In the genomic region with DNA sequence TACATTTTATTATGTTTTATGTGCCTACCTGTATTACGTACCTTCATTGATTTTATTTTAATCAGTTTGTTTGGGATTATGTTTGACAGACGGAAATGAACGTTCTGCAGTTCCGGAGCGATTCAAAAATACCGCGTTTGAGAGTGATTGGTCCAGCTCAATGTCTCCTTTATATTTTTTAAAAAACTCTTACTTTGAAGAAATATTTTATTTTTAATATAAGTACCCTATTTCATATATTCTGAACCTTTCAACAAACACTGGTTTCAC, we compare ENCODE assay signal across 8 cellular contexts.
DNase-seq lines count a peak whose midpoint lies in the region; ATAC-seq lines count a peak whose summit lies in the region.

No MANE protein-coding gene starts in this region.

- H3K4me3 ChIP-seq in HUES48 (ENCODE audit: low read depth, low read length) (peak overlapping the region; percentile 78), iPS-15b (ENCODE audit: low read depth, low read length) (peak overlapping the region; percentile 95)

- no peaks in the 10 kb centered on the region for H3K9me3 Mint-ChIP-seq in activated naive CD8-positive, alpha-beta T cell treated with anti-CD3 and anti-CD28 coated beads, Interleukin-2, amount 10 ng/mL, durations not matched to agents 7 days and 5 days
- H3K9me3 Mint-ChIP-seq in stimulated activated memory B cell treated with anti-CD40 and anti-IgM and Interleukin-4, amounts not matched to agents 10 μg/mL and 1 μg/mL and 100 μg/mL, for 72 hours, result no peaks in the 10 kb centered on the region

- H3K9me3 ChIP-seq in HUES48 (ENCODE audit: control insufficient read depth, insufficient read depth, low read length), result no peaks in the 10 kb centered on the region
- no peaks in the 10 kb centered on the region for H3K9me3 ChIP-seq in iPS-15b (ENCODE audit: control insufficient read depth, insufficient read depth, low read length)

- POLR2A ChIA-PET in activated naive CD8-positive, alpha-beta T cell treated with anti-CD3 and anti-CD28 coated beads, Interleukin-2, amount 10 ng/mL, durations not matched to agents 7 days and 5 days (lab: Charles Lee), result interaction anchor here (0.5 to 4.4 kb wide), 35 partner anchors 20 to 1643 kb away, joined by 3 to 60 read pairs (median 8); a partner anchor contains a TSS

- peak overlapping the region; percentile 99 for H3K27ac Mint-ChIP-seq in activated naive CD8-positive, alpha-beta T cell treated with anti-CD3 and anti-CD28 coated beads, Interleukin-2, amount 10 ng/mL, durations not matched to agents 7 days and 5 days
- H3K27ac Mint-ChIP-seq in stimulated activated memory B cell treated with anti-CD40 and anti-IgM and Interleukin-4, amounts not matched to agents 10 μg/mL and 1 μg/mL and 100 μg/mL, for 72 hours, result peak overlapping the region; percentile 81

- DNase-seq in COR-L47 (lab: John Stamatoyannopoulos, UW) (peak; percentile 73), GOT3 (lab: John Stamatoyannopoulos, UW) (no peak), SW480 (ENCODE audit: low spot score) (no peak), superior temporal gyrus (ENCODE audit: extremely low spot score) (no peak)
- no peak for DNase-seq in activated naive CD8-positive, alpha-beta T cell treated with anti-CD3 and anti-CD28 coated beads, Interleukin-2, amount 10 ng/mL, durations not matched to agents 7 days and 5 days

- H3K9ac ChIP-seq in HUES48 (ENCODE audit: low read depth, low read length), result peak overlapping the region; percentile 96
- peak overlapping the region; percentile 99 for H3K9ac ChIP-seq in iPS-15b (ENCODE audit: low read depth, low read length)

- peaks cover 2% of the 10 kb centered on the region for H3K36me3 Mint-ChIP-seq in activated naive CD8-positive, alpha-beta T cell treated with anti-CD3 and anti-CD28 coated beads, Interleukin-2, amount 10 ng/mL, durations not matched to agents 7 days and 5 days
- H3K36me3 Mint-ChIP-seq in stimulated activated memory B cell treated with anti-CD40 and anti-IgM and Interleukin-4, amounts not matched to agents 10 μg/mL and 1 μg/mL and 100 μg/mL, for 72 hours, result peaks cover 5% of the 10 kb centered on the region

- peak overlapping the region; percentile 95 for H3K27ac ChIP-seq in HUES48 (ENCODE audit: low read depth, low read length)

- H3K36me3 ChIP-seq in HUES48 (ENCODE audit: control insufficient read depth, insufficient read depth, low read length) (no peaks in the 10 kb centered on the region), iPS-15b (ENCODE audit: control insufficient read depth, insufficient read depth, low read length) (no peaks in the 10 kb centered on the region)

- peak overlapping the region; percentile 90 for H3K4me3 Mint-ChIP-seq in activated naive CD8-positive, alpha-beta T cell treated with anti-CD3 and anti-CD28 coated beads, Interleukin-2, amount 10 ng/mL, durations not matched to agents 7 days and 5 days
- peak overlapping the region; percentile 82 for H3K4me3 Mint-ChIP-seq in stimulated activated memory B cell treated with anti-CD40 and anti-IgM and Interleukin-4, amounts not matched to agents 10 μg/mL and 1 μg/mL and 100 μg/mL, for 72 hours

- no peaks in the 10 kb centered on the region for H3K4me1 ChIP-seq in HUES48 (ENCODE audit: control insufficient read depth, insufficient read depth, low read length)
- H3K4me1 ChIP-seq in iPS-15b (ENCODE audit: control insufficient read depth, insufficient read depth, low read length), result peaks cover 2% of the 10 kb centered on the region

- H3K27me3 ChIP-seq in HUES48 (ENCODE audit: control insufficient read depth, insufficient read depth, low read length) (no peaks in the 10 kb centered on the region), iPS-15b (ENCODE audit: control insufficient read depth, insufficient read depth, low read length) (no peaks in the 10 kb centered on the region)

- H3K4me1 Mint-ChIP-seq in activated naive CD8-positive, alpha-beta T cell treated with anti-CD3 and anti-CD28 coated beads, Interleukin-2, amount 10 ng/mL, durations not matched to agents 7 days and 5 days, result peaks cover 14% of the 10 kb centered on the region
- peaks cover 32% of the 10 kb centered on the region for H3K4me1 Mint-ChIP-seq in stimulated activated memory B cell treated with anti-CD40 and anti-IgM and Interleukin-4, amounts not matched to agents 10 μg/mL and 1 μg/mL and 100 μg/mL, for 72 hours

- H3K27me3 Mint-ChIP-seq in activated naive CD8-positive, alpha-beta T cell treated with anti-CD3 and anti-CD28 coated beads, Interleukin-2, amount 10 ng/mL, durations not matched to agents 7 days and 5 days, result no peaks in the 10 kb centered on the region
- H3K27me3 Mint-ChIP-seq in stimulated activated memory B cell treated with anti-CD40 and anti-IgM and Interleukin-4, amounts not matched to agents 10 μg/mL and 1 μg/mL and 100 μg/mL, for 72 hours, result no peaks in the 10 kb centered on the region

- no peak for ATAC-seq in activated naive CD8-positive, alpha-beta T cell treated with anti-CD3 and anti-CD28 coated beads, Interleukin-2, amount 10 ng/mL, durations not matched to agents 7 days and 5 days (ENCODE audit: low read depth)
- peak; percentile 17 for ATAC-seq in stimulated activated memory B cell treated with anti-CD40 and anti-IgM and Interleukin-4, amounts not matched to agents 10 μg/mL and 1 μg/mL and 100 μg/mL, for 72 hours
